ENCODE assay signal across 8 cellular contexts in the genomic region with DNA sequence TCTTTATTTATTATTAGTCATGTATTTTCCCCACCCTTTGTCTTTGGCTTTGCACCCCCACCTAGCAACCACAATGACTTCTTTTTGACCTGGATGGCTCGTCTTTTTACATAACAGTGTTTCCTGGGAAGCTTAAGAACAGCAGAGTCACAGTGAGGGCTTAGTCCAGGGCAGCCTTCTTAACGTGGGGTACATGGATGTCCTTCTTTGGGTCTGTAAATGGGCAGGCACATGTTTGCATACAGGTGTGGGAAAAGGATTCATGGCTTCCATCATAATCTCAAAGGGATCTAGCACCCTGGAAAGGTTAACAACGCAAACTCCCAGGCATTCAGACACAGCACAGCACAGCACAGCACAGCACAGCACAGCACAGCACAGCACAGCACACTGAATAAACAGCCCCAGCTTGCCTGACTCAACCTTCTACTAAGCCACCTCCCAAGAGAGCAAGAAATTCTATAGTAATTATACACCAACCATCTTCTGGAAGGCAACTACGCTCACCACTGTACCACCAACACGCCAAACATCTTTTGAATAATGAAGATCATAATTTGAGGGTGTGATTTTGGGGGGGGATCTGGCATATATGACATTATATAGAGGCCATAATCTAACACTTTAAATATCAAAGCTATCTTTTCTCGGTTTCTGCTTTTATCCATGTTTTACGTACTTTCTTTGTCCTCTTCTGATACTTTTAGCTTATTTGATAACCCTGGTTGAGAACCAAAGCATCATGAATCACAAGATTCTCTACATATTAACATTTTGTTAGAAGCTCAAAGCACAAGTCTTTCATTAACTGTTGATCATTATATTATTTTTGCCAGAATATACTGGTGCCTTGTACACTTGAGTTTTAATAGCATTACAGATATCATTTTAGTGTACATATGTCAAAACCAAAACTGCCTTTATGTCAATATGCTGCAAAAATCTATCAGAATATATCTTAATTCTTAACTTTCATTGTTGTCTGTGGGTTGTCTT.
DNase-seq lines count a peak whose midpoint lies in the region; ATAC-seq and TF ChIP-seq lines count a peak whose summit lies in the region.

No MANE protein-coding gene starts in this region.

- no peak for ATAC-seq in GM21381 (IDR thresholded peaks at IDR 0.05; ENCODE audit: unreplicated experiment)

- no peaks in the 10 kb centered on the region; the same call in 1 of the 2 replicates for H3K36me3 ChIP-seq in HAP-1 (replicated peaks)

- CTCF ChIA-PET in activated CD4-positive, alpha-beta memory T cell treated with anti-CD3 and anti-CD28 coated beads, Interleukin-2, amount 10 ng/mL, durations not matched to agents 7 days and 5 days (lab: Charles Lee): interaction anchor here (0.7 to 3.0 kb wide), 4 partner anchors 20 to 49 kb away, joined by 3 to 30 read pairs (median 4); no protein-coding TSS in a partner anchor

- H3K36me3 Mint-ChIP-seq in T-helper 1 cell treated with Interleukin-12 subunit alpha and Interleukin-12 subunit beta and Interleukin-4 antibody, amounts not matched to agents 30 μg/mL and 1 μg/mL, for 36 hours (ENCODE audit: low read depth): peaks cover 42% of the 10 kb centered on the region
- H3K36me3 Mint-ChIP-seq in activated CD4-positive, alpha-beta memory T cell treated with anti-CD3 and anti-CD28 coated beads, Interleukin-2, amount 10 ng/mL, durations not matched to agents 7 days and 5 days (ENCODE audit: low read depth): peaks cover 80% of the 10 kb centered on the region

- H3K4me3 Mint-ChIP-seq in T-helper 1 cell treated with Interleukin-12 subunit alpha and Interleukin-12 subunit beta and Interleukin-4 antibody, amounts not matched to agents 30 μg/mL and 1 μg/mL, for 36 hours: peak overlapping the region; percentile 83
- H3K4me3 Mint-ChIP-seq in activated CD4-positive, alpha-beta memory T cell treated with anti-CD3 and anti-CD28 coated beads, Interleukin-2, amount 10 ng/mL, durations not matched to agents 7 days and 5 days: peak overlapping the region; percentile 84

- no peaks in the 10 kb centered on the region for H3K9me3 ChIP-seq in HAP-1

- peak overlapping the region; percentile 68 for H3K4me3 ChIP-seq in fibroblast of villous mesenchyme (ENCODE audit: low read depth, low read length)
- H3K4me3 ChIP-seq in HAP-1: no peak overlapping the region

- H3K27ac Mint-ChIP-seq in T-helper 1 cell treated with Interleukin-12 subunit alpha and Interleukin-12 subunit beta and Interleukin-4 antibody, amounts not matched to agents 30 μg/mL and 1 μg/mL, for 36 hours: peak overlapping the region; percentile 89
- H3K27ac Mint-ChIP-seq in activated CD4-positive, alpha-beta memory T cell treated with anti-CD3 and anti-CD28 coated beads, Interleukin-2, amount 10 ng/mL, durations not matched to agents 7 days and 5 days: peak overlapping the region; percentile 97

- DNase-seq in T-helper 1 cell: no peak
- no peak for DNase-seq in activated CD4-positive, alpha-beta memory T cell treated with anti-CD3 and anti-CD28 coated beads, Interleukin-2, amount 10 ng/mL, durations not matched to agents 7 days and 5 days
- DNase-seq in fibroblast of villous mesenchyme (ENCODE audit: low read depth): peak; percentile 73
- peak; percentile 30 for DNase-seq in stimulated activated CD8-positive, alpha-beta memory T cell treated with anti-CD3 and anti-CD28 coated beads, Interleukin-4, amount 100 ng/mL, for 48 hours
- DNase-seq in HAP-1 (ENCODE audit: low spot score in 2 of 2): no peak
- no peak for DNase-seq in GM20000 (ENCODE audit: low spot score)

- peaks cover 72% of the 10 kb centered on the region for H3K4me1 Mint-ChIP-seq in T-helper 1 cell treated with Interleukin-12 subunit alpha and Interleukin-12 subunit beta and Interleukin-4 antibody, amounts not matched to agents 30 μg/mL and 1 μg/mL, for 36 hours (ENCODE audit: low read depth)
- H3K4me1 Mint-ChIP-seq in activated CD4-positive, alpha-beta memory T cell treated with anti-CD3 and anti-CD28 coated beads, Interleukin-2, amount 10 ng/mL, durations not matched to agents 7 days and 5 days: peaks cover 84% of the 10 kb centered on the region

- H3K27me3 ChIP-seq in HAP-1 (ENCODE audit: low read depth): no peaks in the 10 kb centered on the region

- no peaks in the 10 kb centered on the region for H3K9me3 Mint-ChIP-seq in T-helper 1 cell treated with Interleukin-12 subunit alpha and Interleukin-12 subunit beta and Interleukin-4 antibody, amounts not matched to agents 30 μg/mL and 1 μg/mL, for 36 hours
- H3K9me3 Mint-ChIP-seq in activated CD4-positive, alpha-beta memory T cell treated with anti-CD3 and anti-CD28 coated beads, Interleukin-2, amount 10 ng/mL, durations not matched to agents 7 days and 5 days: no peaks in the 10 kb centered on the region

- TF ChIP-seq CTCF in fibroblast of villous mesenchyme (IDR thresholded peaks at IDR 0.05; ENCODE audit: insufficient read depth, low read depth, low read length): no peak
- no peak for TF ChIP-seq CTCF in GM20000 (IDR thresholded peaks at IDR 0.05; ENCODE audit: extremely low read depth, missing control alignments)

- H3K4me1 ChIP-seq in HAP-1: peaks cover 33% of the 10 kb centered on the region

- POLR2A ChIA-PET in activated CD4-positive, alpha-beta memory T cell treated with anti-CD3 and anti-CD28 coated beads, Interleukin-2, amount 10 ng/mL, durations not matched to agents 7 days and 5 days (lab: Charles Lee): interaction anchor here (0.8 to 4.0 kb wide), 7 partner anchors 7 to 262 kb away, joined by 3 to 22 read pairs (median 3); no protein-coding TSS in a partner anchor

- H3K27me3 Mint-ChIP-seq in T-helper 1 cell treated with Interleukin-12 subunit alpha and Interleukin-12 subunit beta and Interleukin-4 antibody, amounts not matched to agents 30 μg/mL and 1 μg/mL, for 36 hours (ENCODE audit: low read depth): no peaks in the 10 kb centered on the region
- H3K27me3 Mint-ChIP-seq in activated CD4-positive, alpha-beta memory T cell treated with anti-CD3 and anti-CD28 coated beads, Interleukin-2, amount 10 ng/mL, durations not matched to agents 7 days and 5 days: no peaks in the 10 kb centered on the region

- in situ Hi-C loops in HAP-1 (cut with MboI; ENCODE audit: low sequenced_read_pairs): no loop called here

Comparison
In these comparisons a context has a peak if more than half of its experiments do, and no peak if none do; other contexts are left out.
1. DNase-seq: peak in fibroblast of villous mesenchyme (single experiment) and stimulated activated CD8-positive, alpha-beta memory T cell treated with anti-CD3 and anti-CD28 coated beads, Interleukin-4, amount 100 ng/mL, for 48 hours (single experiment); none in T-helper 1 cell (0 of 5), activated CD4-positive, alpha-beta memory T cell treated with anti-CD3 and anti-CD28 coated beads, Interleukin-2, amount 10 ng/mL, durations not matched to agents 7 days and 5 days (single experiment), HAP-1 (0 of 2) and GM20000 (single experiment).